In the genomic region with DNA sequence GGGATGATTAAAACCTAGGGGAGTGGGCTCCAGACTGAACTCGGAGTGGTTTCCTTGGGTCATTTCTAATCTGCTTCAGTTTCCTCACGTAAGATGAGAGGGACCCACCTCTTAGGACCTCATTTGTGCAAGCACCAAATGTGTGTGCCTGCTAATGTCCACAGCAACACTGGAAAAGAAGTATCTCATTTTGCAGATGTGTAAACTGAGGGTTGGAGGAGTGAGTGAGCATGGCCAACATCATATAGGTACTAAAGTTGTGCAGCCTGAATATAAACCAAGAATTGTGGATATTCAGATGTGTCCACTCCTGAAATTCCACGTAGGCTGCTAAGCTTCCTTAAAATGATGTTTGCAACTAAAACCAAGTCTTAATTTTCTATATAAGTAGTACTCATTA, we compare ENCODE assay signal across 9 cellular contexts. TPM values are rescaled to one million over a fixed set of nuclear protein-coding genes. Genes with fewer than 3 reads are reported as not detected.
DNase-seq lines count a peak whose midpoint lies in the region; ATAC-seq and TF ChIP-seq lines count a peak whose summit lies in the region.
"Had no signal": no experiment of that assay in that cellular context is flagged by ENCODE, and none has a peak within 500 bp of the region (broad histone marks: within the 10 kb centered on the region; RNA-seq: fewer than 3 reads in every experiment).

No MANE protein-coding gene starts in this region.

- no peak overlapping the region for H2AK5ac ChIP-seq in mesendoderm (ENCODE audit: low read length)

- no peaks in the 10 kb centered on the region for H3K9me3 ChIP-seq in lower lobe of right lung

- peaks cover 24% of the 10 kb centered on the region for H3K4me1 Mint-ChIP-seq in activated CD4-positive, alpha-beta T cell treated with anti-CD3 and anti-CD28 coated beads, Interleukin-2, amount 10 ng/mL, durations not matched to agents 7 days and 5 days
- H3K4me1 Mint-ChIP-seq in activated T-helper 17 cell treated with anti-CD3 and anti-CD28 coated beads, Interleukin-2, amount 50 U/mL, for 72 hours, result peaks cover 9% of the 10 kb centered on the region

- POLR2A ChIA-PET in activated CD4-positive, alpha-beta T cell treated with anti-CD3 and anti-CD28 coated beads, Interleukin-2, amount 10 ng/mL, durations not matched to agents 7 days and 5 days (lab: Charles Lee), result no interaction called here

- H2BK15ac ChIP-seq in mesendoderm (replicated peaks; ENCODE audit: low read depth), result no peak overlapping the region

- TF ChIP-seq CTCF in lower lobe of right lung (IDR thresholded peaks at IDR 0.05), result no peak

- no peak overlapping the region for H3K4ac ChIP-seq in mesendoderm (ENCODE audit: low read depth, low read length)

- peaks cover under 1% of the 10 kb centered on the region for H3K27me3 Mint-ChIP-seq in activated CD4-positive, alpha-beta T cell treated with anti-CD3 and anti-CD28 coated beads, Interleukin-2, amount 10 ng/mL, durations not matched to agents 7 days and 5 days
- H3K27me3 Mint-ChIP-seq in activated T-helper 17 cell treated with anti-CD3 and anti-CD28 coated beads, Interleukin-2, amount 50 U/mL, for 72 hours, result peaks cover 4% of the 10 kb centered on the region

- no peak overlapping the region for H3K4me3 ChIP-seq in lower lobe of right lung
- no peak overlapping the region for H3K4me3 ChIP-seq in mesendoderm (ENCODE audit: low read length)

- H3K23ac ChIP-seq in mesendoderm (ENCODE audit: low read length), result no peak overlapping the region

- no peaks in the 10 kb centered on the region for H3K27me3 ChIP-seq in lower lobe of right lung (ENCODE audit: low read depth)
- H3K27me3 ChIP-seq in mesendoderm (ENCODE audit: insufficient read depth, low read length, poor library complexity), result no peaks in the 10 kb centered on the region

- H3K56ac ChIP-seq in mesendoderm (ENCODE audit: low read length), result no peak overlapping the region

- peak overlapping the region; percentile 53 for H3K27ac ChIP-seq in lower lobe of right lung
- H3K27ac ChIP-seq in temporal lobe (ENCODE audit: low read depth, low read length), result peak overlapping the region; percentile 73
- no peak overlapping the region for H3K27ac ChIP-seq in mesendoderm (ENCODE audit: low read depth, low read length)

- CTCF ChIA-PET in activated CD4-positive, alpha-beta T cell treated with anti-CD3 and anti-CD28 coated beads, Interleukin-2, amount 10 ng/mL, durations not matched to agents 7 days and 5 days (lab: Charles Lee), result interaction anchor here (1.1 to 1.5 kb wide), 2 partner anchors 8 to 175 kb away, joined by 3 read pairs; no protein-coding TSS in a partner anchor

- peaks cover 32% of the 10 kb centered on the region for H3K4me1 ChIP-seq in lower lobe of right lung
- peaks cover 14% of the 10 kb centered on the region for H3K4me1 ChIP-seq in mesendoderm (ENCODE audit: control insufficient read depth, low read depth, low read length)

- no peaks in the 10 kb centered on the region for H3K9me3 Mint-ChIP-seq in activated CD4-positive, alpha-beta T cell treated with anti-CD3 and anti-CD28 coated beads, Interleukin-2, amount 10 ng/mL, durations not matched to agents 7 days and 5 days
- H3K9me3 Mint-ChIP-seq in activated T-helper 17 cell treated with anti-CD3 and anti-CD28 coated beads, Interleukin-2, amount 50 U/mL, for 72 hours, result no peaks in the 10 kb centered on the region
- H3K9me3 Mint-ChIP-seq: neural crest cell had no signal

- H3K79me1 ChIP-seq in mesendoderm (ENCODE audit: low read length), result no peaks in the 10 kb centered on the region

- no peak overlapping the region for H2BK5ac ChIP-seq in mesendoderm (ENCODE audit: low read length)

- no peak for ATAC-seq in activated T-helper 17 cell treated with anti-CD3 and anti-CD28 coated beads, Interleukin-2, amount 50 U/mL, for 72 hours (replicated peaks)
- ATAC-seq in lower lobe of right lung (no peak), GM21390 (IDR thresholded peaks at IDR 0.05; ENCODE audit: unreplicated experiment) (no peak)

- H3K36me3 ChIP-seq in lower lobe of right lung (no peaks in the 10 kb centered on the region), mesendoderm (ENCODE audit: control insufficient read depth, insufficient read depth, low read length) (no peaks in the 10 kb centered on the region)

- DNase-seq in activated CD4-positive, alpha-beta T cell treated with anti-CD3 and anti-CD28 coated beads, Interleukin-2, amount 10 ng/mL, durations not matched to agents 7 days and 5 days, result no peak
- no peak for DNase-seq in activated CD4-positive, alpha-beta T cell treated with anti-CD3 and anti-CD28 coated beads for 48 hours
- DNase-seq in lower lobe of right lung, result no peak
- DNase-seq in mesendoderm, result no peak
- DNase-seq in medulla oblongata (ENCODE audit: extremely low spot score), result no peak

- H4K5ac ChIP-seq in mesendoderm (ENCODE audit: low read length), result no peak overlapping the region

- H4K8ac ChIP-seq in mesendoderm (ENCODE audit: low read depth, low read length), result no peak overlapping the region

- H3K9ac ChIP-seq in mesendoderm (ENCODE audit: low read length), result no peak overlapping the region

- H3K36me3 Mint-ChIP-seq in activated CD4-positive, alpha-beta T cell treated with anti-CD3 and anti-CD28 coated beads, Interleukin-2, amount 10 ng/mL, durations not matched to agents 7 days and 5 days (ENCODE audit: low read depth), result no peaks in the 10 kb centered on the region
- H3K36me3 Mint-ChIP-seq in activated T-helper 17 cell treated with anti-CD3 and anti-CD28 coated beads, Interleukin-2, amount 50 U/mL, for 72 hours (ENCODE audit: low read depth), result no peaks in the 10 kb centered on the region

- peak overlapping the region; percentile 95 for H3K27ac Mint-ChIP-seq in activated CD4-positive, alpha-beta T cell treated with anti-CD3 and anti-CD28 coated beads, Interleukin-2, amount 10 ng/mL, durations not matched to agents 7 days and 5 days
- H3K27ac Mint-ChIP-seq in activated T-helper 17 cell treated with anti-CD3 and anti-CD28 coated beads, Interleukin-2, amount 50 U/mL, for 72 hours, result peak overlapping the region; percentile 85

- no CpG with 5 or more reads among the region's 3 CpGs for WGBS in mesendoderm (ENCODE audit: extremely low coverage, insufficient coverage, low lambda C conversion rate)

- H3K18ac ChIP-seq in mesendoderm (ENCODE audit: low read length), result no peak overlapping the region

- H2BK120ac ChIP-seq in mesendoderm (ENCODE audit: low read depth, low read length), result no peak overlapping the region

- H3K79me2 ChIP-seq in mesendoderm (ENCODE audit: control insufficient read depth, insufficient read depth, low read length), result no peaks in the 10 kb centered on the region

- no peak overlapping the region for H3K4me3 Mint-ChIP-seq in activated CD4-positive, alpha-beta T cell treated with anti-CD3 and anti-CD28 coated beads, Interleukin-2, amount 10 ng/mL, durations not matched to agents 7 days and 5 days
- peak overlapping the region; percentile 79 for H3K4me3 Mint-ChIP-seq in activated T-helper 17 cell treated with anti-CD3 and anti-CD28 coated beads, Interleukin-2, amount 50 U/mL, for 72 hours
- H3K4me3 Mint-ChIP-seq: neural crest cell had no signal

- intact Hi-C loops in lower lobe of right lung (cut with DNase I), result no loop called here

- no peak overlapping the region for H3K4me2 ChIP-seq in mesendoderm (ENCODE audit: low read length)

RNA-seq across cellular contexts. Expression of gene GADD45A, which starts 51.7 kb away (rescaled TPM):
- total RNA-seq in activated CD4-positive, alpha-beta T cell treated with anti-CD3 and anti-CD28 coated beads, Interleukin-2, amount 10 ng/mL, durations not matched to agents 7 days and 5 days, result 10 to 100 TPM; 14.2 to 16.6 TPM
- 10 to 100 TPM; 70.9 to 83.8 TPM for total RNA-seq in activated T-helper 17 cell treated with anti-CD3 and anti-CD28 coated beads, Interleukin-2, amount 50 U/mL, for 72 hours
- total RNA-seq in lower lobe of right lung (13.6 TPM), temporal lobe (9.6 TPM)
- polyA plus RNA-seq in mesendoderm (2013, experiment 1 of 2), result 33.2 TPM
- polyA plus RNA-seq in mesendoderm (2013, experiment 2 of 2), result 33.5 TPM
